22 cellular contexts compared by ENCODE assay signal in the genomic region with DNA sequence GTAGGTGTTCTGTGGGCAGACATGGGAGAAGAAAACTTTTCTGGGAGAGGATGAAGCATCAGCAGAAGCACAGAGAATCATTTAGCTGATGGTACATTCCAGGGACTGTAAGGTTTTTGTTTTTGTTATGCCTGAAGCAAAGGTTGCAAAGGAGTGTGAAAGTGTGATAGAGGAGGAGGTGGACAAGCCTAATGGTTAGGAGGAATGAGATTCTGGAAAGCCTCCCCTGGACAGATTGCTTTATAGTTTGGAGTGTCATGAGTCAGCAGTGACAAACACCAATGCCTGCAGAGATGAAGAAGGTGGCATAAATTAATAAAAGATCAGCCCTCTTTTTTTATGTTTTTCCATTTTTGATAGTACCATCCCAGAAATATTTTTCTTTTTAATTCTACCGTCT.
DNase-seq lines count a peak whose midpoint lies in the region; ATAC-seq, FAIRE-seq and TF ChIP-seq lines count a peak whose summit lies in the region.
"Had no signal": no experiment of that assay in that cellular context is flagged by ENCODE, and none has a peak within 500 bp of the region (broad histone marks: within the 10 kb centered on the region; RNA-seq: fewer than 3 reads in every experiment).

No MANE protein-coding gene starts in this region.

- TF ChIP-seq POLR2A in HepG2 (IDR thresholded peaks at IDR 0.05; ENCODE audit: insufficient read depth in 1 of 2, low read depth in 2 of 2, low read length in 2 of 2) = no peak

- CTCF ChIA-PET in HepG2 (lab: Yijun Ruan, JAX; ENCODE audit: low intra/inter-chr PET ratio, low total read pairs) = no interaction called here

- H3K36me3 ChIP-seq in GM23338 (ENCODE audit: insufficient read depth) (no peaks in the 10 kb centered on the region), HepG2 (replicated peaks in 1 of 2; ENCODE audit: control insufficient read depth in 1 of 2, insufficient read depth in 2 of 2, low read length in 2 of 2) (no peaks in the 10 kb centered on the region)
- H3K36me3 ChIP-seq: BE2C, HAP-1 had no signal

- H3K9me3 ChIP-seq in HepG2 (ENCODE audit: low read length) = no peaks in the 10 kb centered on the region
- H3K9me3 ChIP-seq: A549; BE2C; BLaER1 treated with 17β-estradiol and CSF1 and Interleukin-3, amounts not matched to agents 10 nM and 100 nM; HAP-1 had no signal

- in situ Hi-C loops in HepG2 (cut with HindIII; ENCODE audit: extremely low pct_ligation_motif_present, low pct_unique_long_range_greater_than_20kb) = no loop called here

- peaks cover 3% of the 10 kb centered on the region; the same call in 2 of the 3 replicates for H3K4me1 Mint-ChIP-seq in GM23338
- H3K4me1 Mint-ChIP-seq in neural crest cell = no peaks in the 10 kb centered on the region
- H3K4me1 Mint-ChIP-seq: CD14-positive monocyte; CD8-positive, alpha-beta memory T cell had no signal

- POLR2A ChIA-PET in HepG2 (lab: Yijun Ruan, JAX) = no interaction called here

- no peak for DNase-seq in GM23338 (ENCODE audit: low spot score)
- peak; percentile 26 for DNase-seq in epithelial cell of proximal tubule (ENCODE audit: low read depth)
- no peak for DNase-seq in neural crest cell (ENCODE audit: low read depth, low spot score)
- no peak for DNase-seq in NOMO-1 (lab: John Stamatoyannopoulos, UW; ENCODE audit: unreplicated experiment in 2 of 2)
- no peak for DNase-seq in HepG2 (ENCODE audit: low spot score)
- DNase-seq in H4 (ENCODE audit: low spot score) = no peak
- DNase-seq: 8988T; ACHN; AML-193; BE2C; CD4-positive, alpha-beta T cell; CD8-positive, alpha-beta memory T cell; DMS53; DMS79 treated with DMSO at 0.1 percent for 48 hours; GF-D8; GM23248 had no signal

- H3K79me2 ChIP-seq in GM23338 (replicated peaks; ENCODE audit: insufficient read depth) (no peaks in the 10 kb centered on the region), HepG2 (ENCODE audit: insufficient read depth, low read length) (no peaks in the 10 kb centered on the region)

- H3K27me3 Mint-ChIP-seq in GM23338 (ENCODE audit: insufficient read depth, low read depth, poor library complexity) = no peaks in the 10 kb centered on the region
- no peaks in the 10 kb centered on the region for H3K27me3 Mint-ChIP-seq in neural crest cell (ENCODE audit: low read depth)
- H3K27me3 Mint-ChIP-seq: CD4-positive, alpha-beta T cell; CD8-positive, alpha-beta memory T cell had no signal

- no peak overlapping the region for H3K4me3 Mint-ChIP-seq in GM23338
- H3K4me3 Mint-ChIP-seq in neural crest cell = no peak overlapping the region
- H3K4me3 Mint-ChIP-seq: CD14-positive monocyte; CD4-positive, alpha-beta T cell; CD8-positive, alpha-beta memory T cell had no signal

- TF ChIP-seq RAD21 in HepG2 (CRISPR knock-in tag; IDR thresholded peaks at IDR 0.05) = no peak

- 79% methylated on average over 1 of the region's 1 CpG for WGBS in HepG2 (ENCODE audit: low lambda C conversion rate)

- H4K20me1 ChIP-seq in GM23338 (replicated peaks; ENCODE audit: insufficient read depth) (no peaks in the 10 kb centered on the region), HepG2 (ENCODE audit: insufficient read depth, low read length) (no peaks in the 10 kb centered on the region)
- H4K20me1 ChIP-seq: BLaER1 treated with 17β-estradiol and CSF1 and Interleukin-3, amounts not matched to agents 10 nM and 100 nM had no signal

- H3F3A ChIP-seq in GM23338 (replicated peaks; ENCODE audit: low read depth) = no peaks in the 10 kb centered on the region

- no peak overlapping the region for H3K4me2 ChIP-seq in GM23338
- H3K4me2 ChIP-seq in HepG2 (ENCODE audit: low read depth, low read length) = no peak overlapping the region
- H3K4me2 ChIP-seq: A549; BLaER1 treated with 17β-estradiol and CSF1 and Interleukin-3, amounts not matched to agents 10 nM and 100 nM had no signal

- H3K36me3 Mint-ChIP-seq in GM23338 (ENCODE audit: low read depth) = no peaks in the 10 kb centered on the region
- no peaks in the 10 kb centered on the region for H3K36me3 Mint-ChIP-seq in neural crest cell (ENCODE audit: low read depth)

- H2AFZ ChIP-seq in GM23338 = no peak overlapping the region
- no peak overlapping the region for H2AFZ ChIP-seq in HepG2 (ENCODE audit: low read length)
- H2AFZ ChIP-seq: GM23248 had no signal

- H3K27ac ChIP-seq in GM23338 (ENCODE audit: low read depth) (no peak overlapping the region), HepG2 (ENCODE audit: extremely low read length, insufficient read depth, low read length) (no peak overlapping the region)
- H3K27ac ChIP-seq: A549; BLaER1 treated with 17β-estradiol and CSF1 and Interleukin-3, amounts not matched to agents 10 nM and 100 nM; GM23248 had no signal

- H3K4me1 ChIP-seq in GM23338 (ENCODE audit: insufficient read depth) = no peaks in the 10 kb centered on the region
- H3K4me1 ChIP-seq in HepG2 (ENCODE audit: insufficient read depth, low read length) = no peaks in the 10 kb centered on the region
- H3K4me1 ChIP-seq: A549; BE2C; BLaER1 treated with 17β-estradiol and CSF1 and Interleukin-3, amounts not matched to agents 10 nM and 100 nM had no signal

- FAIRE-seq in HepG2 (lab: Jason Lieb, UNC) = no peak
- FAIRE-seq: A549, GM12891, H54 had no signal

- H3K9me3 Mint-ChIP-seq in GM23338 (no peaks in the 10 kb centered on the region), neural crest cell (no peaks in the 10 kb centered on the region)
- H3K9me3 Mint-ChIP-seq: CD4-positive, alpha-beta T cell; CD8-positive, alpha-beta memory T cell had no signal

- no peak overlapping the region for H3K9ac ChIP-seq in HepG2 (ENCODE audit: insufficient read depth, low read depth, low read length)
- H3K9ac ChIP-seq: BLaER1 treated with 17β-estradiol and CSF1 and Interleukin-3, amounts not matched to agents 10 nM and 100 nM; GM23248 had no signal

- H3K4me3 ChIP-seq in GM23338 (no peak overlapping the region), epithelial cell of proximal tubule (ENCODE audit: low read depth, low read length) (no peak overlapping the region), HepG2 (replicated peaks in 1 of 3; ENCODE audit: insufficient read depth in 1 of 3, low read depth in 2 of 3, low read length in 3 of 3) (no peak overlapping the region)
- H3K4me3 ChIP-seq: A549; BLaER1 treated with 17β-estradiol and CSF1 and Interleukin-3, amounts not matched to agents 10 nM and 100 nM; GM23248; HAP-1 had no signal

- BruUV-seq in HepG2 (replicated peaks; lab: Mats Ljungman, UMichigan) = no TSS peak

- TF ChIP-seq CTCF in GM23338 (conservative IDR thresholded peaks at IDR 0.05; ENCODE audit: low read depth in 2 of 2) (no peak), epithelial cell of proximal tubule (conservative IDR thresholded peaks at IDR 0.05; ENCODE audit: low read depth, low read length) (no peak), neural crest cell (conservative IDR thresholded peaks at IDR 0.05) (no peak), HepG2 (CRISPR knock-in tag; IDR thresholded peaks at IDR 0.05) (no peak)

- ATAC-seq in GM23338 (no peak), HepG2 (no peak)
- ATAC-seq: A549 had no signal

- H3K27me3 ChIP-seq in GM23338 (ENCODE audit: insufficient read depth) (no peaks in the 10 kb centered on the region), HepG2 (ENCODE audit: control insufficient read depth in 1 of 2, insufficient read depth in 2 of 2, low read length in 2 of 2) (no peaks in the 10 kb centered on the region)
- H3K27me3 ChIP-seq: BE2C; BLaER1 treated with 17β-estradiol and CSF1 and Interleukin-3, amounts not matched to agents 10 nM and 100 nM had no signal

- TF ChIP-seq EP300 in HepG2 (IDR thresholded peaks at IDR 0.05; ENCODE audit: low read depth in 2 of 2, low read length in 2 of 2) = no peak
- TF ChIP-seq EP300 in HepG2 (CRISPR knock-in tag; IDR thresholded peaks at IDR 0.05; ENCODE audit: borderline replicate concordance) = no peak

- H3K27ac Mint-ChIP-seq in GM23338 (0 out of 2 replicates have a peak overlapping the region, but pooled peaks have one; percentile 43), neural crest cell (ENCODE audit: unreplicated experiment) (peak overlapping the region; percentile 44)
- H3K27ac Mint-ChIP-seq: CD14-positive monocyte; CD4-positive, alpha-beta T cell had no signal

- intact Hi-C loops in HepG2 (cut with micrococcal nuclease; ENCODE audit: unreplicated experiment) = no loop called here

- H3K9me2 ChIP-seq in GM23338 (ENCODE audit: insufficient read depth) = no peaks in the 10 kb centered on the region

TF ChIP-seq in GM23338, 12 proteins besides CTCF, POLR2A, EP300 and RAD21 (continues in another document):
- TF ChIP-seq JUNB (IDR thresholded peaks at IDR 0.05; ENCODE audit: unreplicated experiment) (no peak), CREB1 (CRISPR knock-in tag; IDR thresholded peaks at IDR 0.05; ENCODE audit: low read depth) (no peak), NANOG (IDR thresholded peaks at IDR 0.05; ENCODE audit: borderline replicate concordance) (no peak)

TF ChIP-seq in HepG2, 621 proteins besides CTCF, POLR2A, EP300 and RAD21 (continues in another document):
- TF ChIP-seq, protein P1, sequence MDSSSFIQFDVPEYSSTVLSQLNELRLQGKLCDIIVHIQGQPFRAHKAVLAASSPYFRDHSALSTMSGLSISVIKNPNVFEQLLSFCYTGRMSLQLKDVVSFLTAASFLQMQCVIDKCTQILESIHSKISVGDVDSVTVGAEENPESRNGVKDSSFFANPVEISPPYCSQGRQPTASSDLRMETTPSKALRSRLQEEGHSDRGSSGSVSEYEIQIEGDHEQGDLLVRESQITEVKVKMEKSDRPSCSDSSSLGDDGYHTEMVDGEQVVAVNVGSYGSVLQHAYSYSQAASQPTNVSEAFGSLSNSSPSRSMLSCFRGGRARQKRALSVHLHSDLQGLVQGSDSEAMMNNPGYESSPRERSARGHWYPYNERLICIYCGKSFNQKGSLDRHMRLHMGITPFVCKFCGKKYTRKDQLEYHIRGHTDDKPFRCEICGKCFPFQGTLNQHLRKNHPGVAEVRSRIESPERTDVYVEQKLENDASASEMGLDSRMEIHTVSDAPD (CRISPR knock-in tag; IDR thresholded peaks at IDR 0.05) = no peak
- no peak for TF ChIP-seq LRRFIP1 (CRISPR knock-in tag; conservative IDR thresholded peaks at IDR 0.05)
